ENCODE assay signal across 13 cellular contexts in genomic region chr2:234241656-234242445, GRCh38.
DNase-seq lines count a peak whose midpoint lies in the region; ATAC-seq and TF ChIP-seq lines count a peak whose summit lies in the region.
"Had no signal": no experiment of that assay in that cellular context is flagged by ENCODE, and none has a peak within 500 bp of the region (broad histone marks: within the 10 kb centered on the region; RNA-seq: fewer than 3 reads in every experiment).

No MANE protein-coding gene starts in this region.

- H2BK5ac ChIP-seq in IMR-90 (ENCODE audit: low read depth, low read length, poor library complexity, severe bottlenecking) (no peak overlapping the region), mesenchymal stem cell (ENCODE audit: low read depth, low read length, poor library complexity, severe bottlenecking) (peak overlapping the region; percentile 80)

- WGBS in IMR-90 (ENCODE audit: extremely low coverage in 2 of 2, insufficient read length in 1 of 2), 2 experiments: no CpG with 5 or more reads among the region's 12 CpGs
- 3% methylated on average over 9 of the region's 12 CpGs for WGBS in mammary epithelial cell (ENCODE audit: low coverage, missing lambda C conversion rate)
- 53% methylated on average over 6 of the region's 12 CpGs for WGBS in mesenchymal stem cell
- WGBS in spleen, 5 donors: 89 to 93% (median 90%) methylated on average over 12 of the region's 12 CpGs

- no peaks in the 10 kb centered on the region for H3K79me2 ChIP-seq in mammary epithelial cell (ENCODE audit: insufficient read depth, low read length)

- H3K14ac ChIP-seq in IMR-90 (replicated peaks; ENCODE audit: low read depth, low read length): no peak overlapping the region
- H3K14ac ChIP-seq in mesenchymal stem cell (ENCODE audit: low read length in 2 of 2): no peak overlapping the region

- POLR2A ChIA-PET in IMR-90 (lab: Charles Lee; ENCODE audit: unreplicated experiment): interaction anchor here (0.6 kb wide), 2 partner anchors 47 to 306 kb away, joined by 3 to 7 read pairs; no protein-coding TSS in a partner anchor

- H4K5ac ChIP-seq in IMR-90 (ENCODE audit: low read depth, low read length): no peak overlapping the region

- H2BK12ac ChIP-seq in mesenchymal stem cell (ENCODE audit: low read length in 2 of 2): peak overlapping the region in 1 of 2 experiments; percentile 14

- H2AFZ ChIP-seq in IMR-90 (replicated peaks; ENCODE audit: low read length, poor library complexity) (no peak overlapping the region), mammary epithelial cell (ENCODE audit: low read depth, low read length) (peak overlapping the region; percentile 2), mesenchymal stem cell (ENCODE audit: low read depth, low read length) (no peak overlapping the region)

- H3K4me1 ChIP-seq in IMR-90 (ENCODE audit: control insufficient read depth, insufficient read depth, low read length) (peaks cover 10% of the 10 kb centered on the region), mammary epithelial cell (ENCODE audit: insufficient read depth, low read length) (peaks cover 52% of the 10 kb centered on the region), mesenchymal stem cell (ENCODE audit: control insufficient read depth, insufficient read depth, low read depth, low read length) (peaks cover 3% of the 10 kb centered on the region), spleen (peaks cover 0 to 13% (median 3%) of the 10 kb centered on the region in 6 donors)

- H3K36me3 ChIP-seq in IMR-90 (ENCODE audit: control insufficient read depth, insufficient read depth, low read length): no peaks in the 10 kb centered on the region
- H3K36me3 ChIP-seq in mammary epithelial cell (ENCODE audit: insufficient read depth, low read length): no peaks in the 10 kb centered on the region
- no peaks in the 10 kb centered on the region for H3K36me3 ChIP-seq in mesenchymal stem cell (ENCODE audit: control insufficient read depth in 1 of 2, insufficient read depth in 2 of 2, low read depth in 1 of 2, low read length in 2 of 2)
- no peaks in the 10 kb centered on the region for H3K36me3 ChIP-seq in spleen
- H3K36me3 ChIP-seq: BLaER1 treated with 17β-estradiol and CSF1 and Interleukin-3, amounts not matched to agents 10 nM and 100 nM had no signal

- H3K23ac ChIP-seq in IMR-90 (ENCODE audit: low read depth, low read length) (no peak overlapping the region), mesenchymal stem cell (ENCODE audit: low read length in 2 of 2) (no peak overlapping the region)

- no peak overlapping the region for H3K4me2 ChIP-seq in IMR-90 (ENCODE audit: low read depth, low read length)
- H3K4me2 ChIP-seq in mammary epithelial cell (ENCODE audit: insufficient read depth, low read depth, low read length): peak overlapping the region; percentile 56
- H3K4me2 ChIP-seq in mesenchymal stem cell (ENCODE audit: low read length, poor library complexity, severe bottlenecking): no peak overlapping the region

- TF ChIP-seq CTCF in IMR-90 (conservative IDR thresholded peaks at IDR 0.05; ENCODE audit: low read depth, low read length): no peak
- TF ChIP-seq CTCF in mammary epithelial cell (conservative IDR thresholded peaks at IDR 0.05 in 1 of 2, IDR thresholded peaks at IDR 0.05 in 1 of 2; ENCODE audit: extremely low read depth in 1 of 2, insufficient read depth in 1 of 2, low read depth in 1 of 2, low read length in 2 of 2): no peak
- TF ChIP-seq CTCF in spleen (IDR thresholded peaks at IDR 0.05 in 8 of 11, conservative IDR thresholded peaks at IDR 0.05 in 3 of 11): no peak

- no peak for TF ChIP-seq POLR2A in IMR-90 (IDR thresholded peaks at IDR 0.05; ENCODE audit: low read depth, low read length)
- TF ChIP-seq POLR2A in spleen (IDR thresholded peaks at IDR 0.05): no peak

- no peaks in the 10 kb centered on the region for H3K9me3 ChIP-seq in IMR-90 (ENCODE audit: control insufficient read depth, insufficient read depth, low read length)
- no peaks in the 10 kb centered on the region for H3K9me3 ChIP-seq in mammary epithelial cell (replicated peaks; ENCODE audit: insufficient read depth, low read length)
- no peaks in the 10 kb centered on the region for H3K9me3 ChIP-seq in mesenchymal stem cell (ENCODE audit: control insufficient read depth, low read length)
- peaks cover 0 to 11% (median 0%) of the 10 kb centered on the region in 8 donors for H3K9me3 ChIP-seq in spleen

- H3K27ac ChIP-seq in IMR-90 (ENCODE audit: insufficient read depth, low read length): no peak overlapping the region
- H3K27ac ChIP-seq in mammary epithelial cell (ENCODE audit: insufficient read depth, low read depth, low read length): peak overlapping the region; percentile 95
- H3K27ac ChIP-seq in mesenchymal stem cell (ENCODE audit: low read length, poor library complexity, severe bottlenecking): peak overlapping the region; percentile 99
- H3K27ac ChIP-seq in spleen: no peak overlapping the region
- H3K27ac ChIP-seq: BLaER1 treated with 17β-estradiol and CSF1 and Interleukin-3, amounts not matched to agents 10 nM and 100 nM; HL-60 had no signal

- dilution Hi-C loops in IMR-90 (cut with HindIII; ENCODE audit: low sequenced_read_pairs, unreplicated experiment) (no loop called here), mammary epithelial cell (cut with HindIII; ENCODE audit: low sequenced_read_pairs) (no loop called here)

- H3K18ac ChIP-seq in IMR-90 (ENCODE audit: low read depth, low read length) (no peak overlapping the region), mesenchymal stem cell (ENCODE audit: low read depth in 1 of 2, low read length in 2 of 2) (peak overlapping the region; percentile 30 to 37)

- no peak overlapping the region for H4K91ac ChIP-seq in IMR-90 (ENCODE audit: insufficient read depth, low read depth, low read length)
- no peak overlapping the region for H4K91ac ChIP-seq in mesenchymal stem cell (ENCODE audit: low read length)

- no peak overlapping the region for H2BK15ac ChIP-seq in IMR-90 (ENCODE audit: low read depth, low read length)
- no peak overlapping the region for H2BK15ac ChIP-seq in mesenchymal stem cell (ENCODE audit: low read depth, poor library complexity, severe bottlenecking)

- intact Hi-C loops in IMR-90 (cut with micrococcal nuclease): no loop called here
- intact Hi-C loops in mammary epithelial cell (cut with micrococcal nuclease): loop anchor here (1.0 kb wide), 1 partner anchor 39 kb away; no protein-coding TSS in a partner anchor
- intact Hi-C loops in spleen (cut with DNase I; ENCODE audit: low total_unique reads): no loop called here

- no peak overlapping the region for H2AK9ac ChIP-seq in IMR-90 (replicated peaks; ENCODE audit: low read depth, low read length, poor library complexity)

- DNase-seq in AG08395 (ENCODE audit: low spot score): peak; percentile 66
- DNase-seq in IMR-90: peak; percentile 77
- DNase-seq in mammary epithelial cell: peak; percentile 93
- DNase-seq in mesenchymal stem cell: peak; percentile 65
- DNase-seq in NCI-H2081 (lab: John Stamatoyannopoulos, UW): no peak
- no peak for DNase-seq in midbrain (lab: John Stamatoyannopoulos, UW)
- DNase-seq in SKM-1 treated with dmso at 0.1 percent for 144 hours (lab: John Stamatoyannopoulos, UW; ENCODE audit: unreplicated experiment): no peak
- no peak for DNase-seq in spleen
- DNase-seq: NCI-H1092 treated with DMSO at 0.1 percent for 48 hours; stimulated activated CD4-positive, alpha-beta T cell treated with anti-CD3 and anti-CD28 coated beads, Interleukin-1b, Interleukin-23, amount 100 ng/mL, for 48 hours; stimulated activated naive CD4-positive, alpha-beta T cell treated with Interleukin-2 at 50 U/mL for 16 hours had no signal

- no peak overlapping the region for H3K4me3 ChIP-seq in IMR-90 (ENCODE audit: insufficient read depth, low read depth, low read length)
- peak overlapping the region in 2 of 3 experiments; percentile 1 to 27 for H3K4me3 ChIP-seq in mammary epithelial cell (replicated peaks in 1 of 3; ENCODE audit: insufficient read depth in 1 of 3, low read depth in 2 of 3, low read length in 3 of 3)
- no peak overlapping the region for H3K4me3 ChIP-seq in mesenchymal stem cell (ENCODE audit: insufficient read depth in 1 of 2, low read depth in 1 of 2, low read length in 2 of 2)
- H3K4me3 ChIP-seq in spleen: no peak overlapping the region
- H3K4me3 ChIP-seq: BLaER1 treated with 17β-estradiol and CSF1 and Interleukin-3, amounts not matched to agents 10 nM and 100 nM had no signal

- ATAC-seq in IMR-90 (ENCODE audit: low read depth): peak; percentile 40; the same call in 1 of the 2 replicates

- H2BK120ac ChIP-seq in IMR-90 (ENCODE audit: low read depth, low read length) (no peak overlapping the region), mesenchymal stem cell (ENCODE audit: low read depth, low read length) (peak overlapping the region; percentile 43)

- H4K8ac ChIP-seq in IMR-90 (ENCODE audit: low read depth in 2 of 2, low read length in 2 of 2) (no peak overlapping the region), mesenchymal stem cell (ENCODE audit: low read length) (peak overlapping the region; percentile 9)

- no peak overlapping the region for H3K56ac ChIP-seq in IMR-90 (ENCODE audit: extremely low read depth, insufficient read depth, low read length)

- H4K20me1 ChIP-seq in IMR-90 (ENCODE audit: insufficient read depth, low read length) (no peaks in the 10 kb centered on the region), mammary epithelial cell (ENCODE audit: insufficient read depth, low read length) (no peaks in the 10 kb centered on the region)
- H4K20me1 ChIP-seq: BLaER1 treated with 17β-estradiol and CSF1 and Interleukin-3, amounts not matched to agents 10 nM and 100 nM had no signal

- H3K9ac ChIP-seq in IMR-90 (ENCODE audit: low read depth, low read length) (no peak overlapping the region), mammary epithelial cell (ENCODE audit: insufficient read depth, low read length) (peak overlapping the region; percentile 84), mesenchymal stem cell (ENCODE audit: low read length) (peak overlapping the region; percentile 33)
- H3K9ac ChIP-seq: BLaER1 treated with 17β-estradiol and CSF1 and Interleukin-3, amounts not matched to agents 10 nM and 100 nM had no signal

- H3K9me1 ChIP-seq in IMR-90 (ENCODE audit: insufficient read depth, low read length): no peaks in the 10 kb centered on the region

- CTCF ChIA-PET in IMR-90 (lab: Yijun Ruan, JAX): interaction anchor here (0.7 kb wide), 1 partner anchor 10 kb away, joined by 3 read pairs; no protein-coding TSS in a partner anchor
- CTCF ChIA-PET in mammary epithelial cell (lab: Charles Lee; ENCODE audit: low non-redundant PET): interaction anchor here (0.6 kb wide), 3 partner anchors 28 to 104 kb away, joined by 3 to 12 read pairs (median 4); no protein-coding TSS in a partner anchor

- H3K27me3 ChIP-seq in IMR-90 (ENCODE audit: control insufficient read depth, insufficient read depth, low read length): no peaks in the 10 kb centered on the region
- H3K27me3 ChIP-seq in mammary epithelial cell (ENCODE audit: insufficient read depth, low read length): no peaks in the 10 kb centered on the region
- H3K27me3 ChIP-seq in mesenchymal stem cell (ENCODE audit: control insufficient read depth in 1 of 2, insufficient read depth in 1 of 2, low read length in 2 of 2): no peaks in the 10 kb centered on the region
- H3K27me3 ChIP-seq in spleen (replicated peaks in 1 of 7): no peaks in the 10 kb centered on the region
- H3K27me3 ChIP-seq: BLaER1 treated with 17β-estradiol and CSF1 and Interleukin-3, amounts not matched to agents 10 nM and 100 nM had no signal

- TF ChIP-seq RAD21 in IMR-90 (IDR thresholded peaks at IDR 0.05; ENCODE audit: low read length): no peak

- H2AK5ac ChIP-seq in IMR-90 (ENCODE audit: low read depth, low read length): no peak overlapping the region; the same call in 1 of the 2 replicates
- H2AK5ac ChIP-seq in mesenchymal stem cell (ENCODE audit: low read length, severe bottlenecking): peak overlapping the region; percentile 23

- in situ Hi-C loops in IMR-90 (cut with MboI; ENCODE audit: low sequenced_read_pairs) (no loop called here), mammary epithelial cell (cut with MboI; ENCODE audit: low sequenced_read_pairs in 2 of 2) (no loop called here)

- BruUV-seq in IMR-90 (replicated peaks; lab: Mats Ljungman, UMichigan) (no TSS peak), mammary epithelial cell (replicated peaks; lab: Mats Ljungman, UMichigan) (TSS peak; percentile 18)

- H3K4ac ChIP-seq in IMR-90 (ENCODE audit: low read depth, low read length): no peak overlapping the region
- no peak overlapping the region for H3K4ac ChIP-seq in mesenchymal stem cell (ENCODE audit: low read depth in 1 of 2, low read length in 2 of 2)

- H3K79me1 ChIP-seq in IMR-90 (ENCODE audit: low read depth in 1 of 2, low read length in 2 of 2): no peaks in the 10 kb centered on the region
- no peaks in the 10 kb centered on the region for H3K79me1 ChIP-seq in mesenchymal stem cell (replicated peaks; ENCODE audit: low read length, poor library complexity, severe bottlenecking)

- no peak overlapping the region for H2BK20ac ChIP-seq in IMR-90 (ENCODE audit: low read depth, low read length)

Comparison
In these comparisons a context has a peak if more than half of its experiments do, and no peak if none do; other contexts are left out.
1. DNase-seq: peak in AG08395 (single experiment), IMR-90 (single experiment), mammary epithelial cell (single experiment) and mesenchymal stem cell (single experiment); none in NCI-H2081 (0 of 2), midbrain (single experiment), SKM-1 treated with dmso at 0.1 percent for 144 hours (single experiment) and spleen (single experiment).
2. H3K27ac ChIP-seq: peak in mammary epithelial cell (single experiment) and mesenchymal stem cell (single experiment); none in IMR-90 (single experiment) and spleen (0 of 8).
3. H3K4me3 ChIP-seq: peak in mammary epithelial cell (2 of 3); none in IMR-90 (single experiment), mesenchymal stem cell (0 of 2) and spleen (0 of 8).